ENCODE assay signal across 10 cellular contexts in the genomic region with DNA sequence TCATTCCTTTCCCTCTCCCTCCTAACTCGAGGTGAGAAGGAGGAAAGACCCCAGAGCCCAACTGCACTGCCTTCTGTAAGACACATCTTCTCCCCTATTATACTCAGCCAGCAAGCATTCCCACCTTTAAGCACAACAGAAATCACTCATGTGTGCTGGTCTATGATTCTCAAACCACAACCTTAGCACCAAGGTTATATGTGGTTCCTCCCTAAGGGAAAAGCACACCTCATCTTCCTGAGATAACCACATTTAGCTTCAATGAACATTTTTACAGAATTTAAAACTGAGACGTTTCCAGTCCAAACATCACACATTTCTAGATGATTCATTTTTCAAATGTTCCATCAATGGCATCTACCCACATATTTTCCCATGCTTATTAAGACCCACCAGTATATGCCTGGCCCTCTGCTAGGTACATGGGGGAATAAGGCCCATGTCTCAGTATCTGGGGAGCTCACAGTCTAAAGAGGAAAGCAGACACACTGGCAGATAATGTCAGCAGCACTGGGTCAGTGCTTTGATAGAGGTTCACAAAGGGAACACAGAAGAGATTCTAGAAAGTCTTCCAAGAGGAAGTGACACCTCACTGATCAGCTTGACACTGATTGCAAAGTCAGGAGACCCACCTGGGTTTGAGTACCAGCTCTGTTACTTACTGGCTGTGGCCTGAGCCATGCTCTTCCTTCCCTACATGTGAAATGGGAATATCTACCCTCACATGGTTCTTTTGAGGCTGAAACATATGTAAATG.
DNase-seq lines count a peak whose midpoint lies in the region; ATAC-seq, FAIRE-seq and TF ChIP-seq lines count a peak whose summit lies in the region.
"Had no signal": no experiment of that assay in that cellular context is flagged by ENCODE, and none has a peak within 500 bp of the region (broad histone marks: within the 10 kb centered on the region; RNA-seq: fewer than 3 reads in every experiment).

No MANE protein-coding gene starts in this region.

- intact Hi-C loops in right lobe of liver (cut with DNase I) (no loop called here), PC-9 (cut with micrococcal nuclease; ENCODE audit: unreplicated experiment) (loop anchor here (5.0 kb wide), 1 partner anchor 243 kb away; no protein-coding TSS in a partner anchor)

- no peaks in the 10 kb centered on the region for H3F3A ChIP-seq in PC-9 (ENCODE audit: insufficient read depth, low read depth)

- peak overlapping the region; percentile 22 for H3K27ac Mint-ChIP-seq in astrocyte (ENCODE audit: unreplicated experiment)

- peaks cover 10% of the 10 kb centered on the region for H3K4me1 Mint-ChIP-seq in astrocyte (ENCODE audit: low read depth, unreplicated experiment)

- no peak overlapping the region for H3K4me3 ChIP-seq in astrocyte (ENCODE audit: insufficient read depth, low read depth, low read length)
- H3K4me3 ChIP-seq in right lobe of liver, result no peak overlapping the region
- no peak overlapping the region for H3K4me3 ChIP-seq in effector memory CD4-positive, alpha-beta T cell (ENCODE audit: insufficient read depth, low read depth, low read length, poor library complexity, severe bottlenecking)
- no peak overlapping the region for H3K4me3 ChIP-seq in PC-9

- H3K9ac ChIP-seq in astrocyte (ENCODE audit: low read length), result no peak overlapping the region

- H4K20me1 ChIP-seq in astrocyte (ENCODE audit: insufficient read depth, low read length) (peaks cover 8% of the 10 kb centered on the region), PC-9 (ENCODE audit: insufficient read depth) (0 out of 2 replicates have a peak, but pooled peaks cover 6% of the 10 kb centered on the region)

- WGBS in right lobe of liver (ENCODE audit: insufficient coverage, low coverage, low lambda C conversion rate, missing lambda C conversion rate), result 97% methylated on average over 2 of the region's 2 CpGs

- H3K36me3 ChIP-seq in astrocyte (ENCODE audit: insufficient read depth, low read length), result no peaks in the 10 kb centered on the region
- H3K36me3 ChIP-seq in right lobe of liver, result no peaks in the 10 kb centered on the region
- no peaks in the 10 kb centered on the region for H3K36me3 ChIP-seq in effector memory CD4-positive, alpha-beta T cell (ENCODE audit: control insufficient read depth, insufficient read depth, low read length)
- H3K36me3 ChIP-seq in PC-9 (ENCODE audit: low read depth), result no peaks in the 10 kb centered on the region

- H2AFZ ChIP-seq in astrocyte (ENCODE audit: low read depth, low read length) (no peak overlapping the region), PC-9 (no peak overlapping the region)

- peak; percentile 51 for ATAC-seq in HG03565 (IDR thresholded peaks at IDR 0.05; ENCODE audit: unreplicated experiment)
- no peak for ATAC-seq in right lobe of liver

- peaks cover 7% of the 10 kb centered on the region for H3K36me3 Mint-ChIP-seq in astrocyte (ENCODE audit: low read depth, unreplicated experiment)

- H3K9me2 ChIP-seq in PC-9 (ENCODE audit: insufficient read depth), result no peaks in the 10 kb centered on the region

- peaks cover 13% of the 10 kb centered on the region for H3K9me3 Mint-ChIP-seq in astrocyte (ENCODE audit: unreplicated experiment)

- H3K9me3 ChIP-seq in astrocyte (ENCODE audit: insufficient read depth, low read depth, low read length) (no peaks in the 10 kb centered on the region), right lobe of liver (no peaks in the 10 kb centered on the region), PC-9 (ENCODE audit: insufficient read depth, low read depth) (no peaks in the 10 kb centered on the region)
- no peaks in the 10 kb centered on the region for H3K9me3 ChIP-seq in effector memory CD4-positive, alpha-beta T cell (ENCODE audit: control insufficient read depth, low read length)

- CTCF ChIA-PET in PC-9 (lab: Charles Lee), result interaction anchor here (0.6 kb wide), 1 partner anchor 185 kb away, joined by 8 read pairs; no protein-coding TSS in a partner anchor

- H3K4me1 ChIP-seq in astrocyte (ENCODE audit: insufficient read depth, low read length), result no peaks in the 10 kb centered on the region
- peaks cover 0 to 2% (median 0%) of the 10 kb centered on the region in 4 donors for H3K4me1 ChIP-seq in right lobe of liver
- peaks cover 7% of the 10 kb centered on the region for H3K4me1 ChIP-seq in effector memory CD4-positive, alpha-beta T cell (ENCODE audit: control insufficient read depth, insufficient read depth, low read length, poor library complexity, severe bottlenecking)
- H3K4me1 ChIP-seq in PC-9 (replicated peaks; ENCODE audit: insufficient read depth), result peaks cover 12% of the 10 kb centered on the region

- BruUV-seq in PC-9 (replicated peaks; lab: Mats Ljungman, UMichigan), result no TSS peak

- no peaks in the 10 kb centered on the region for H3K79me2 ChIP-seq in astrocyte (ENCODE audit: insufficient read depth, low read length)
- H3K79me2 ChIP-seq in PC-9 (ENCODE audit: low read depth), result no peaks in the 10 kb centered on the region

- TF ChIP-seq CTCF in astrocyte (IDR thresholded peaks at IDR 0.05; ENCODE audit: insufficient read depth, low read depth, low read length) (no peak), right lobe of liver (IDR thresholded peaks at IDR 0.05) (no peak), PC-9 (conservative IDR thresholded peaks at IDR 0.05) (no peak)

- H3K4me3 Mint-ChIP-seq in astrocyte (ENCODE audit: unreplicated experiment), result no peak overlapping the region

- no peak for TF ChIP-seq POLR2A in right lobe of liver (IDR thresholded peaks at IDR 0.05)

- no peak overlapping the region for H3K27ac ChIP-seq in astrocyte (ENCODE audit: low read depth, low read length)
- no peak overlapping the region for H3K27ac ChIP-seq in right lobe of liver
- no peak overlapping the region for H3K27ac ChIP-seq in effector memory CD4-positive, alpha-beta T cell (ENCODE audit: insufficient read depth, low read length, poor library complexity, severe bottlenecking)
- no peak overlapping the region for H3K27ac ChIP-seq in PC-9

- H3K4me2 ChIP-seq in astrocyte (ENCODE audit: low read length) (no peak overlapping the region), PC-9 (no peak overlapping the region)

- H3K27me3 ChIP-seq in astrocyte (ENCODE audit: insufficient read depth, low read length) (no peaks in the 10 kb centered on the region), right lobe of liver (no peaks in the 10 kb centered on the region), PC-9 (ENCODE audit: insufficient read depth, low read depth) (no peaks in the 10 kb centered on the region)
- H3K27me3 ChIP-seq in effector memory CD4-positive, alpha-beta T cell (replicated peaks; ENCODE audit: control insufficient read depth, insufficient read depth, low read length, poor library complexity, severe bottlenecking), result no peaks in the 10 kb centered on the region

- H3K27me3 Mint-ChIP-seq in astrocyte (ENCODE audit: low read depth, unreplicated experiment), result no peaks in the 10 kb centered on the region

- POLR2A ChIA-PET in PC-9 (lab: Charles Lee; ENCODE audit: unreplicated experiment), result no interaction called here

- FAIRE-seq in astrocyte (lab: Jason Lieb, UNC), result no peak

- peak; percentile 15 for DNase-seq in stimulated activated CD4-positive, alpha-beta T cell treated with anti-CD3 and anti-CD28 coated beads, Interleukin-15, amount 100 ng/mL, for 24 hours
- no peak for DNase-seq in stimulated activated CD4-positive, alpha-beta T cell treated with anti-CD3 and anti-CD28 coated beads, Interleukin-4, amount 100 ng/mL, for 24 hours
- DNase-seq in astrocyte (ENCODE audit: low read depth) (peak; percentile 36), right lobe of liver (no peak), PC-9 (no peak)
- no peak for DNase-seq in central memory CD4-positive, alpha-beta T cell
- no peak for DNase-seq in effector memory CD4-positive, alpha-beta T cell
- DNase-seq: NCI-H774, posterior cingulate gyrus had no signal

Comparison
In these comparisons a context has a peak if more than half of its experiments do, and no peak if none do; other contexts are left out.
1. DNase-seq: peak in stimulated activated CD4-positive, alpha-beta T cell treated with anti-CD3 and anti-CD28 coated beads, Interleukin-15, amount 100 ng/mL, for 24 hours (single experiment) and astrocyte (single experiment); none in stimulated activated CD4-positive, alpha-beta T cell treated with anti-CD3 and anti-CD28 coated beads, Interleukin-4, amount 100 ng/mL, for 24 hours (single experiment), central memory CD4-positive, alpha-beta T cell (single experiment), right lobe of liver (0 of 3), effector memory CD4-positive, alpha-beta T cell (0 of 3) and PC-9 (0 of 2).